Comparison of ENCODE assay signal across 14 cellular contexts in the genomic region with DNA sequence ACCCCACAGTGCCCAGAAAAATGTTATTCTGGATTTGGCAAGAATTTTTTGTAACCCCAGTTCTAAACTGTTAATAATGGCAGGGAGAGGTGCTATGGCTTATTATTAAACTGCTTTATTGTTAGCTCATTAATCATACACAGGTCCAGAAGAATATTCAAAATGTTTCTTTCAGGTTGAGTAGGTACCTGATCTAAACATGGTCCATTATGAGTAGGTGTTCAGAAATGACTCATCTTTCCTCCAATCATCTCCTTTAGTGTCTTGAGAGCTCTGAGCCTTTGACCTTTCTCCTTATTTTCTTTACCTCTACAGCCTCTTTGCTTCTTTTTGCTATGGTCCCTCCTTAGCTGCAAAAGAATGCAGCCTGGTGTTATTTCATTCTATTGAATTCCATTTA.
DNase-seq lines count a peak whose midpoint lies in the region; ATAC-seq, FAIRE-seq and TF ChIP-seq lines count a peak whose summit lies in the region.
"Had no signal": no experiment of that assay in that cellular context is flagged by ENCODE, and none has a peak within 500 bp of the region (broad histone marks: within the 10 kb centered on the region; RNA-seq: fewer than 3 reads in every experiment).

No MANE protein-coding gene starts in this region.

- DNase-seq in GM12891 (ENCODE audit: insufficient read length, low spot score) = peak; percentile 4
- peak; percentile 11 for DNase-seq in GM19238 (ENCODE audit: insufficient read length, low spot score)
- DNase-seq in AG08395 (ENCODE audit: low spot score) = no peak
- no peak for DNase-seq in AG08396 (ENCODE audit: low spot score)
- no peak for DNase-seq in ovary
- no peak for DNase-seq in effector memory CD4-positive, alpha-beta T cell
- DNase-seq: activated T-cell treated with anti-CD3 and anti-CD28 coated beads, Interleukin-2, amount 50 U/mL, for 48 hours; stimulated activated CD4-positive, alpha-beta T cell treated with anti-CD3 and anti-CD28 coated beads, Interleukin-2, amount 100 ng/mL, for 48 hours had no signal

- no peaks in the 10 kb centered on the region for H3K9me3 ChIP-seq in ovary
- no peaks in the 10 kb centered on the region for H3K9me3 ChIP-seq in effector memory CD4-positive, alpha-beta T cell (ENCODE audit: control insufficient read depth, low read length)
- H3K9me3 ChIP-seq: thoracic aorta had no signal

- no peak overlapping the region for H3K27ac ChIP-seq in ovary
- no peak overlapping the region for H3K27ac ChIP-seq in effector memory CD4-positive, alpha-beta T cell (ENCODE audit: insufficient read depth, low read length, poor library complexity, severe bottlenecking)
- H3K27ac ChIP-seq: thoracic aorta had no signal

- no peak overlapping the region for H3K4me3 ChIP-seq in ovary
- H3K4me3 ChIP-seq in effector memory CD4-positive, alpha-beta T cell (ENCODE audit: insufficient read depth, low read depth, low read length, poor library complexity, severe bottlenecking) = no peak overlapping the region
- H3K4me3 ChIP-seq: thoracic aorta had no signal

- FAIRE-seq in GM12891 (lab: Jason Lieb, UNC) = no peak
- FAIRE-seq: bronchial epithelial cell, islet of Langerhans, RCC 7860 had no signal

- peak; percentile 99 for ATAC-seq in HG02610 (IDR thresholded peaks at IDR 0.05; ENCODE audit: unreplicated experiment)
- ATAC-seq in HG03354 (IDR thresholded peaks at IDR 0.05; ENCODE audit: poor library complexity, severe bottlenecking, unreplicated experiment) = peak; percentile 99

- intact Hi-C loops in ovary (cut with DNase I) = no loop called here

- no peaks in the 10 kb centered on the region for H3K36me3 ChIP-seq in ovary
- H3K36me3 ChIP-seq in effector memory CD4-positive, alpha-beta T cell (ENCODE audit: control insufficient read depth, insufficient read depth, low read length) = no peaks in the 10 kb centered on the region
- H3K36me3 ChIP-seq: thoracic aorta had no signal

- TF ChIP-seq POLR2A in GM12891 (IDR thresholded peaks at IDR 0.05; ENCODE audit: low read depth, low read length) (no peak), ovary (IDR thresholded peaks at IDR 0.05) (no peak)

- H3K27me3 ChIP-seq in ovary = no peaks in the 10 kb centered on the region
- H3K27me3 ChIP-seq in effector memory CD4-positive, alpha-beta T cell (replicated peaks; ENCODE audit: control insufficient read depth, insufficient read depth, low read length, poor library complexity, severe bottlenecking) = no peaks in the 10 kb centered on the region

- TF ChIP-seq EP300 in ovary (IDR thresholded peaks at IDR 0.05) = no peak

- TF ChIP-seq CTCF in ovary (IDR thresholded peaks at IDR 0.05) = no peak

- no peaks in the 10 kb centered on the region for H3K4me1 ChIP-seq in ovary (ENCODE audit: insufficient read depth)
- no peaks in the 10 kb centered on the region for H3K4me1 ChIP-seq in effector memory CD4-positive, alpha-beta T cell (ENCODE audit: control insufficient read depth, insufficient read depth, low read length, poor library complexity, severe bottlenecking)

TF ChIP-seq in GM12891, 5 proteins besides CTCF, POLR2A, EP300 and RAD21:
- TF ChIP-seq TAF1 (IDR thresholded peaks at IDR 0.05; ENCODE audit: low read depth, low read length) = no peak
- no peak for TF ChIP-seq PAX5 (IDR thresholded peaks at IDR 0.05; ENCODE audit: insufficient read depth, low read length, severe bottlenecking)
- no peak for TF ChIP-seq POU2F2 (IDR thresholded peaks at IDR 0.05; ENCODE audit: low read depth, low read length)
- TF ChIP-seq SPI1 (IDR thresholded peaks at IDR 0.05; ENCODE audit: low read depth, low read length) = no peak
- no peak for TF ChIP-seq POLR2AphosphoS5 (IDR thresholded peaks at IDR 0.05; ENCODE audit: low read depth, low read length)

Comparison
In these comparisons a context has a peak if more than half of its experiments do, and no peak if none do; other contexts are left out.
1. DNase-seq: peak in GM12891 (single experiment) and GM19238 (single experiment); none in AG08395 (single experiment), AG08396 (single experiment), ovary (0 of 5) and effector memory CD4-positive, alpha-beta T cell (0 of 3).